9 cellular contexts compared by ENCODE assay signal in the genomic region with DNA sequence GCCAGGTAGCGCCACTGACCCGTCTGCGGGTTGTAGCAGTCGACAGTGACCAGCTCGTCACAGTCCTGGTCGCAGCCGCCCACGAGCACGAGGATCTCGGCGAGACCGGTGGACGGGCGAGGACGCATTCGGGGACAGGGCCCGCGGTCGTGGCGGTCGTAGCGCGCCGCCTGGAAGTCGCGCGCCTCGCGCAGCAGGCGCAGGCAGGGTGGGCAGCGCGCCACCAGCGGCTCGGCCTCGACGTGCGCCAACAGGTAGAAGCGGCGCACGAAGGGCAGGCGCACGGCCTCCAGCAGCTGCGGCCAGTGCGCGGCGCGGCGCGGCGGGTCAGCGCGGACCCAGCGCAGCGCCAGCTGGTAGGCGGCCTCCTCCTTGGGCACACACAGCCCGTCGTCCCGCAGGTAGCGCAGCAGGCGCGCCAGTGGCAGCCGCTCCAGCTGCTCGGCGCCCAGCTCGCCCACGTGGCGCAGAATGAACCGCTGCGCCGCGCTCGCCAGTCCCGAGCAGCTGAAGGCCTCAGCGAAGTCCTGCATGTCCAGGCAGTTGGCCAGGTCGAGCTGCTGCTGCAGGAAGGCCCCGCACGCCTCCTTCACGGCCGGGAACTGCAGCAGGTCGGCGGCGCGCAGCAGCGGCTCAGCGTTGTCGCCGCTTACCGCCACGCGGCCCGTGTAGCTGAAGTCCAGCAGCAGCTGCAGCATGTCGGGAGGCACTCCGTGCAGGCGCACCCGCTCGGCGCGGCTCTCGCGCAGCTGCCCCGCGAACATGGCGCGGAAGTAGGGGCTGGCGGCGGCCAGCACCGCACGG. TPM values are rescaled to one million over a fixed set of nuclear protein-coding genes. Genes with fewer than 3 reads are reported as not detected.
A peak's percentile ranks its signal among the peaks of the same experiment; 100 is the strongest.
DNase-seq lines count a peak whose midpoint lies in the region; ATAC-seq and TF ChIP-seq lines count a peak whose summit lies in the region.
"Had no signal": no experiment of that assay in that cellular context is flagged by ENCODE, and none has a peak within 500 bp of the region (broad histone marks: within the 10 kb centered on the region; RNA-seq: fewer than 3 reads in every experiment).

No MANE protein-coding gene starts in this region.

- H3K27ac Mint-ChIP-seq in T-helper 17 cell (peak overlapping the region; percentile 47), memory B cell (peak overlapping the region; percentile 94)

- DNase-seq in T-helper 17 cell (peak in 1 of 3 donors; percentile 20), memory B cell (ENCODE audit: low spot score in 2 of 2) (peak in 1 of 2 donors; percentile 44), testis (no peak), NCI-H1436 treated with DMSO at 0.1 percent for 48 hours (lab: John Stamatoyannopoulos, UW) (no peak)

- H3K9me3 Mint-ChIP-seq in memory B cell, result no peaks in the 10 kb centered on the region

- H3K27ac ChIP-seq in C4-2B (peak overlapping the region; percentile 94), ectodermal cell (ENCODE audit: insufficient read depth, low read depth, low read length, poor library complexity, severe bottlenecking) (no peak overlapping the region), testis (peak overlapping the region; percentile 97 to 99)

- intact Hi-C loops in testis (cut with DNase I; ENCODE audit: low total_unique reads), result no loop called here

- H3K4me1 ChIP-seq in ectodermal cell (ENCODE audit: control insufficient read depth, insufficient read depth, low read length), result peaks cover 18% of the 10 kb centered on the region
- peaks cover 44% of the 10 kb centered on the region for H3K4me1 ChIP-seq in testis

- no peaks in the 10 kb centered on the region for H3K36me3 Mint-ChIP-seq in T-helper 17 cell (ENCODE audit: low read depth)
- H3K36me3 Mint-ChIP-seq in memory B cell, result no peaks in the 10 kb centered on the region

- peaks cover 16% of the 10 kb centered on the region for H3K4me1 Mint-ChIP-seq in T-helper 17 cell
- H3K4me1 Mint-ChIP-seq in memory B cell, result peaks cover 13% of the 10 kb centered on the region

- H3K36me3 ChIP-seq in ectodermal cell (ENCODE audit: control insufficient read depth, insufficient read depth, low read length), result no peaks in the 10 kb centered on the region
- no peaks in the 10 kb centered on the region for H3K36me3 ChIP-seq in testis (ENCODE audit: low read depth, missing control alignments)

- H3K27me3 ChIP-seq in ectodermal cell (ENCODE audit: control insufficient read depth, insufficient read depth, low read length, poor library complexity, severe bottlenecking) (peaks cover 20% of the 10 kb centered on the region), testis (no peaks in the 10 kb centered on the region)

- ATAC-seq in GM19035 (IDR thresholded peaks at IDR 0.05; ENCODE audit: unreplicated experiment), result peak; percentile 33
- peak; percentile 3 for ATAC-seq in HG03378 (IDR thresholded peaks at IDR 0.05; ENCODE audit: unreplicated experiment)
- ATAC-seq in T-helper 17 cell, result peak; percentile 40
- peak; percentile 25 for ATAC-seq in memory B cell (ENCODE audit: low read depth)

- no peak for TF ChIP-seq POLR2A in testis (IDR thresholded peaks at IDR 0.05)

- WGBS in ectodermal cell, 2 experiments, result 0 to 1% methylated on average over 108 of the region's 108 CpGs
- WGBS in testis, 2 donors, result 0% methylated on average over 5 to 39 of the region's 108 CpGs

- no peak for TF ChIP-seq CTCF in C4-2B (conservative IDR thresholded peaks at IDR 0.05)
- no peak for TF ChIP-seq CTCF in testis (IDR thresholded peaks at IDR 0.05)

- H3K9me3 ChIP-seq in T-helper 17 cell (ENCODE audit: control insufficient read depth, low read length, poor library complexity, severe bottlenecking) (no peaks in the 10 kb centered on the region), ectodermal cell (ENCODE audit: control insufficient read depth, low read length) (no peaks in the 10 kb centered on the region), testis (no peaks in the 10 kb centered on the region)

- no peaks in the 10 kb centered on the region for H3K27me3 Mint-ChIP-seq in T-helper 17 cell
- no peaks in the 10 kb centered on the region for H3K27me3 Mint-ChIP-seq in memory B cell

- H3K4me3 ChIP-seq in ectodermal cell (ENCODE audit: insufficient read depth, low read depth, low read length) (peak overlapping the region; percentile 71), testis (peak overlapping the region; percentile 96)

- H3K4me3 Mint-ChIP-seq in T-helper 17 cell (peak overlapping the region; percentile 98), memory B cell (peak overlapping the region; percentile 97)

RNA-seq across cellular contexts. Expression of a gene that starts 0.6 kb away (rescaled TPM):
- total RNA-seq in T-helper 17 cell (10 to 100 TPM; 26.1 to 33.8 TPM), testis (10 to 100 TPM; 71.7 to 84.6 TPM)
- polyA plus RNA-seq in ectodermal cell (2013, experiment 1 of 4), result 11.1 TPM
- polyA plus RNA-seq in ectodermal cell (2013, experiment 2 of 4), result 12.9 TPM
- 9.3 TPM for polyA plus RNA-seq in ectodermal cell (2013, experiment 3 of 4)
- 9.0 TPM for polyA plus RNA-seq in ectodermal cell (2013, experiment 4 of 4)
- polyA plus RNA-seq in testis (ENCODE audit: insufficient read depth, low read depth, low replicate concordance), result 31.1 TPM

RNA-seq across cellular contexts. Expression of a gene that starts 11.5 kb away (rescaled TPM):
- total RNA-seq in T-helper 17 cell (1 to 10 TPM; 5.9 to 8.0 TPM), testis (10 to 100 TPM; 88.1 to 94.3 TPM)
- polyA plus RNA-seq in ectodermal cell (2013, experiment 1 of 4), result 45.6 TPM
- polyA plus RNA-seq in ectodermal cell (2013, experiment 2 of 4), result 54.9 TPM
- 33.7 TPM for polyA plus RNA-seq in ectodermal cell (2013, experiment 3 of 4)
- 37.7 TPM for polyA plus RNA-seq in ectodermal cell (2013, experiment 4 of 4)
- polyA plus RNA-seq in testis (ENCODE audit: insufficient read depth, low read depth, low replicate concordance), result 70.8 TPM

RNA-seq across cellular contexts. Expression of a gene that starts 22.3 kb away (rescaled TPM):
- total RNA-seq in T-helper 17 cell (10 to 100 TPM; 34.0 to 34.2 TPM), testis (10 to 100 TPM; 58.9 to 70.7 TPM)
- polyA plus RNA-seq in ectodermal cell (2013, experiment 1 of 4), result 27.9 TPM
- polyA plus RNA-seq in ectodermal cell (2013, experiment 2 of 4), result 25.9 TPM
- 30.3 TPM for polyA plus RNA-seq in ectodermal cell (2013, experiment 3 of 4)
- 28.9 TPM for polyA plus RNA-seq in ectodermal cell (2013, experiment 4 of 4)
- polyA plus RNA-seq in testis (ENCODE audit: insufficient read depth, low read depth, low replicate concordance), result 80.7 TPM

RNA-seq across cellular contexts. Expression of a gene that starts 22.6 kb away (rescaled TPM):
- 10 to 100 TPM; 13.3 to 14.0 TPM for total RNA-seq in T-helper 17 cell
- 26.1 TPM for polyA plus RNA-seq in ectodermal cell (2013, experiment 1 of 4)
- polyA plus RNA-seq in ectodermal cell (2013, experiment 2 of 4), result 20.9 TPM
- polyA plus RNA-seq in ectodermal cell (2013, experiment 3 of 4), result 25.2 TPM
- polyA plus RNA-seq in ectodermal cell (2013, experiment 4 of 4), result 25.7 TPM
- total RNA-seq in testis, result 10 to 100 TPM; 38.6 to 41.9 TPM
- polyA plus RNA-seq in testis (ENCODE audit: insufficient read depth, low read depth, low replicate concordance), result 28.7 TPM

RNA-seq across cellular contexts. Expression of a gene that starts 47.0 kb away (rescaled TPM):
- total RNA-seq in T-helper 17 cell (not detected), testis (1 to 10 TPM; 5.3 to 5.6 TPM)
- polyA plus RNA-seq in ectodermal cell (2013, experiment 1 of 4), result not detected
- polyA plus RNA-seq in ectodermal cell (2013, experiment 2 of 4), result not detected
- not detected for polyA plus RNA-seq in ectodermal cell (2013, experiment 3 of 4)
- polyA plus RNA-seq in ectodermal cell (2013, experiment 4 of 4), result not detected
- polyA plus RNA-seq in testis (ENCODE audit: insufficient read depth, low read depth, low replicate concordance), result 5.1 TPM
- total RNA-seq: NCI-H460 had no signal

Comparison
In these comparisons a context has a peak if more than half of its experiments do, and no peak if none do; other contexts are left out.
1. RNA of a gene that starts 11.5 kb away (total RNA-seq): 88.1 to 94.3 TPM in testis; 5.9 to 8.0 TPM in T-helper 17 cell; every median in the first group is over 4 times any median in the second.
2. Peak in every context shown above with its lines, with median percentiles within 50 percentile points of each other: ATAC-seq.